ENCODE assay signal across 21 cellular contexts in the genomic region with DNA sequence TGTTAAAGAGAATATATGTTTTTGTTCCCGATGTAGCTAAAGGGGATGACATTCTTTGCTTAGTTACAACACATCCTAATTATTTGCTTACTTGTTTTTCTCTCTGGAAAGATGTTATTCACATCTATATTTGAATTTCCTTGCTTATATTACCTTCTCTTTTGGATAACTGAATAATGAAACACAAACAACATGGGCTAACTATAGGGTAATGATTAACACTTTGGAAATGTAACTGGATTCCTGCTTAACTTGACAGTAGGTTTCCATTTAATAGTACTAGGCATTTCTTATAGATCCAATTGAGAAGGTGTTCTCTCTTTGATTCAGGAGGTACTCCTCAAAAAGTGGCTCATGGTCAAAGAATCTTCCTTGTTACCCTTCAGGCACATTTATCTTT.
DNase-seq lines count a peak whose midpoint lies in the region; ATAC-seq and TF ChIP-seq lines count a peak whose summit lies in the region.
"Had no signal": no experiment of that assay in that cellular context is flagged by ENCODE, and none has a peak within 500 bp of the region (broad histone marks: within the 10 kb centered on the region; RNA-seq: fewer than 3 reads in every experiment).

No MANE protein-coding gene starts in this region.

- H3K4me1 Mint-ChIP-seq in HFFc6 (ENCODE audit: low read depth) (peaks cover 18% of the 10 kb centered on the region), nephron (peaks cover 8% of the 10 kb centered on the region)
- H3K4me1 Mint-ChIP-seq: activated CD4-positive, alpha-beta T cell treated with anti-CD3 and anti-CD28 coated beads for 36 hours had no signal

- no peak overlapping the region for H3K27ac ChIP-seq in brain microvascular endothelial cell
- H3K27ac ChIP-seq: C4-2B had no signal

- intact Hi-C loops in left cardiac atrium (cut with DNase I) = no loop called here

- TF ChIP-seq CTCF in HFFc6 (IDR thresholded peaks at IDR 0.05) (no peak), epithelial cell of proximal tubule (conservative IDR thresholded peaks at IDR 0.05; ENCODE audit: low read depth, low read length) (no peak), nephron (IDR thresholded peaks at IDR 0.05; ENCODE audit: unreplicated experiment in 3 of 3) (no peak), brain microvascular endothelial cell (IDR thresholded peaks at IDR 0.05; ENCODE audit: low read depth, low read length, missing control alignments) (no peak)

- in situ Hi-C loops in ACHN (cut with HindIII; ENCODE audit: low pct_ligation_motif_present, low pct_unique_long_range_greater_than_20kb, low sequenced_read_pairs) (no loop called here), brain microvascular endothelial cell (cut with HindIII; ENCODE audit: low pct_ligation_motif_present, low sequenced_read_pairs) (no loop called here)

- H3K36me3 Mint-ChIP-seq in HFFc6 (ENCODE audit: low read depth) (peaks cover 22% of the 10 kb centered on the region), nephron (ENCODE audit: low read depth) (peaks cover 38% of the 10 kb centered on the region)

- peaks cover 4% of the 10 kb centered on the region for H3K36me3 ChIP-seq in brain microvascular endothelial cell (replicated peaks)

- H3K27me3 ChIP-seq in brain microvascular endothelial cell (replicated peaks) = no peaks in the 10 kb centered on the region

- H3K27ac Mint-ChIP-seq in HFFc6 (peak overlapping the region; percentile 43), nephron (peak overlapping the region; percentile 67 to 88 (median 76))
- H3K27ac Mint-ChIP-seq: activated CD4-positive, alpha-beta T cell treated with anti-CD3 and anti-CD28 coated beads for 36 hours had no signal

- H3K27me3 Mint-ChIP-seq in HFFc6 (ENCODE audit: insufficient read depth) = 0 out of 2 replicates have a peak, but pooled peaks cover 2% of the 10 kb centered on the region
- no peaks in the 10 kb centered on the region for H3K27me3 Mint-ChIP-seq in nephron (ENCODE audit: low read depth)
- H3K27me3 Mint-ChIP-seq: activated CD4-positive, alpha-beta T cell treated with anti-CD3 and anti-CD28 coated beads for 36 hours had no signal

- ATAC-seq in left cardiac atrium = no peak
- ATAC-seq: activated CD4-positive, alpha-beta T cell treated with anti-CD3 and anti-CD28 coated beads for 36 hours had no signal

- no peak overlapping the region for H3K4me3 ChIP-seq in epithelial cell of proximal tubule (ENCODE audit: low read depth, low read length)
- no peak overlapping the region for H3K4me3 ChIP-seq in brain microvascular endothelial cell (ENCODE audit: low read depth, low read length)
- H3K4me3 ChIP-seq: lung had no signal

- no peaks in the 10 kb centered on the region for H3K9me3 Mint-ChIP-seq in HFFc6
- H3K9me3 Mint-ChIP-seq in nephron = peaks cover 2% of the 10 kb centered on the region

- H3K4me3 Mint-ChIP-seq in HFFc6 = peak overlapping the region; percentile 51
- no peak overlapping the region for H3K4me3 Mint-ChIP-seq in nephron
- H3K4me3 Mint-ChIP-seq: activated CD4-positive, alpha-beta T cell treated with anti-CD3 and anti-CD28 coated beads for 36 hours had no signal

- peak; percentile 54 for DNase-seq in ACHN
- no peak for DNase-seq in HFFc6
- DNase-seq in epithelial cell of proximal tubule (ENCODE audit: low read depth) = peak; percentile 35
- DNase-seq in SHP77 treated with DMSO at 0.1 percent for 48 hours (lab: John Stamatoyannopoulos, UW) = no peak
- DNase-seq in left cardiac atrium = no peak
- DNase-seq in brain microvascular endothelial cell = no peak
- no peak for DNase-seq in cerebellar nuclear complex (lab: John Stamatoyannopoulos, UW)
- DNase-seq: activated CD4-positive, alpha-beta T cell treated with anti-CD3 and anti-CD28 coated beads for 36 hours; activated gamma-delta T cell treated with Interleukin-2 at 50 U/mL for 16 hours; amniotic stem cell; DMS 273 treated with DMSO at 0.1 percent for 48 hours; effector memory CD4-positive, alpha-beta T cell; Karpas-422; NCI-H1048; NCI-H2081 treated with DMSO at 0.1 percent for 48 hours; NCI-H510A treated with DMSO at 0.1 percent for 48 hours; small intestine; stimulated activated CD4-positive, alpha-beta T cell treated with anti-CD3 and anti-CD28 coated beads, Interleukin-4, amount 100 ng/mL, for 1 hour had no signal

Comparison
In these comparisons a context has a peak if more than half of its experiments do, and no peak if none do; other contexts are left out.
1. DNase-seq: peak in ACHN (single experiment) and epithelial cell of proximal tubule (single experiment); none in HFFc6 (single experiment), SHP77 treated with DMSO at 0.1 percent for 48 hours (single experiment), left cardiac atrium (single experiment), brain microvascular endothelial cell (single experiment) and cerebellar nuclear complex (0 of 2).